Comparison of ENCODE assay signal across 1 cellular context in the genomic region with DNA sequence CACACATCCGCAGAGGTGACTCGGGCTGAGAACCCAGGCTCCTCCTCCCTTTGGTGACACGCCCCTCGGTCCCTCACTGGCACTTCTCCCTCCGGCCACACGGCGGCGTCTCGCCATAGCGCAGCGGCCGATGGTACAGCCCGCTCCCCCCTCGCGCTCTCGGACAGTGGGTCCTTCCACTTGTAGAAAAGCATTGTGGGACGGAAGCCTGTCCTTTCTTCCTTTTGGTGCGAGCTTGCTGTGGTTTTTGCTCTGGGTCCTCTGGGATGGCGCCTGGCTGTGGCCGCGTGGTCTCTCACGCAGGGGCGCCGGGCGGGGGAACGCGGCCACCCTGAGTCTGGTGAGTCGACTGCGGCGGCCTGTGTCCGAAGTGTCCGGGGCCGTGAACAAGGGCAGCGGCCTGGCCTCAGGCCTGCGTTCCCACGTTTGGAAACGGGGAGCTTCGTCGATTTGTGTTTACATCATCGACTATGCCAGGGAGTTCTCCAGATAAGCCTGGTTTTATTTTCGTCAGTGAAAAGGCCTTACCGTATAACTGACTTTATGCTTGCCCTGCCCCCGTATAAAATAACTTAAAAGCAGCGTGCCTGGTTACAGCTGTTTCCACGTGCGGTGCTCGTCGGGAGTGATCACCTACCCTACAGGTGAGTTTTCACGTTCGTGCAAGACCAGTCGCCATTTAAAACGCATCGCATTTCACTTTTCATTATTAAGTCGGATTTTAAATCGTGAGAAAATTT.
TF ChIP-seq lines count a peak whose summit lies in the region.

No MANE protein-coding gene starts in this region.

TF ChIP-seq in HepG2, 621 proteins besides CTCF, POLR2A, EP300 and RAD21 (continued from another document and continues in another):
- TF ChIP-seq, protein P1, sequence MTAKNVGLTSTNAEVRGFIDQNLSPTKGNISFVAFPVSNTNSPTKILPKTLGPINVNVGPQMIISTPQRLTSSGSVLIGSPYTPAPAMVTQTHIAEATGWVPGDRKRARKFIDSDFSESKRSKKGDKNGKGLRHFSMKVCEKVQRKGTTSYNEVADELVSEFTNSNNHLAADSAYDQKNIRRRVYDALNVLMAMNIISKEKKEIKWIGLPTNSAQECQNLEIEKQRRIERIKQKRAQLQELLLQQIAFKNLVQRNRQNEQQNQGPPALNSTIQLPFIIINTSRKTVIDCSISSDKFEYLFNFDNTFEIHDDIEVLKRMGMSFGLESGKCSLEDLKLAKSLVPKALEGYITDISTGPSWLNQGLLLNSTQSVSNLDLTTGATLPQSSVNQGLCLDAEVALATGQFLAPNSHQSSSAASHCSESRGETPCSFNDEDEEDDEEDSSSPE (CRISPR knock-in tag; IDR thresholded peaks at IDR 0.05) = peak; percentile 75
- peak; percentile 79; the same call in 1 of the 2 replicates for TF ChIP-seq SSRP1 (CRISPR knock-in tag; IDR thresholded peaks at IDR 0.05)
- TF ChIP-seq ZNF343 (CRISPR knock-in tag; IDR thresholded peaks at IDR 0.05) = 0 out of 2 replicates have a peak, but pooled peaks have one; percentile 59
- peak; percentile 62 for TF ChIP-seq ZNF232 (CRISPR knock-in tag; IDR thresholded peaks at IDR 0.05; ENCODE audit: borderline replicate concordance)
- peak; percentile 67; the same call in 1 of the 2 replicates for TF ChIP-seq ZNF296 (CRISPR knock-in tag; conservative IDR thresholded peaks at IDR 0.05)
- no peak for TF ChIP-seq ZNF780A (CRISPR knock-in tag; IDR thresholded peaks at IDR 0.05)
- TF ChIP-seq THAP11 (CRISPR knock-in tag; IDR thresholded peaks at IDR 0.05) = peak; percentile 92
- TF ChIP-seq, protein P2, sequence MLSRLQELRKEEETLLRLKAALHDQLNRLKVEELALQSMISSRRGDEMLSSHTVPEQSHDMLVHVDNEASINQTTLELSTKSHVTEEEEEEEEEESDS (CRISPR knock-in tag; IDR thresholded peaks at IDR 0.05; ENCODE audit: borderline replicate concordance) = peak; percentile 96; the same call in 1 of the 2 replicates
- TF ChIP-seq, protein P3, sequence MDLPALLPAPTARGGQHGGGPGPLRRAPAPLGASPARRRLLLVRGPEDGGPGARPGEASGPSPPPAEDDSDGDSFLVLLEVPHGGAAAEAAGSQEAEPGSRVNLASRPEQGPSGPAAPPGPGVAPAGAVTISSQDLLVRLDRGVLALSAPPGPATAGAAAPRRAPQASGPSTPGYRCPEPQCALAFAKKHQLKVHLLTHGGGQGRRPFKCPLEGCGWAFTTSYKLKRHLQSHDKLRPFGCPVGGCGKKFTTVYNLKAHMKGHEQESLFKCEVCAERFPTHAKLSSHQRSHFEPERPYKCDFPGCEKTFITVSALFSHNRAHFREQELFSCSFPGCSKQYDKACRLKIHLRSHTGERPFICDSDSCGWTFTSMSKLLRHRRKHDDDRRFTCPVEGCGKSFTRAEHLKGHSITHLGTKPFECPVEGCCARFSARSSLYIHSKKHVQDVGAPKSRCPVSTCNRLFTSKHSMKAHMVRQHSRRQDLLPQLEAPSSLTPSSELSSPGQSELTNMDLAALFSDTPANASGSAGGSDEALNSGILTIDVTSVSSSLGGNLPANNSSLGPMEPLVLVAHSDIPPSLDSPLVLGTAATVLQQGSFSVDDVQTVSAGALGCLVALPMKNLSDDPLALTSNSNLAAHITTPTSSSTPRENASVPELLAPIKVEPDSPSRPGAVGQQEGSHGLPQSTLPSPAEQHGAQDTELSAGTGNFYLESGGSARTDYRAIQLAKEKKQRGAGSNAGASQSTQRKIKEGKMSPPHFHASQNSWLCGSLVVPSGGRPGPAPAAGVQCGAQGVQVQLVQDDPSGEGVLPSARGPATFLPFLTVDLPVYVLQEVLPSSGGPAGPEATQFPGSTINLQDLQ (CRISPR knock-in tag; IDR thresholded peaks at IDR 0.05) = peak; percentile 62; the same call in 1 of the 2 replicates
- peak; percentile 90 for TF ChIP-seq MAF1 (CRISPR knock-in tag; IDR thresholded peaks at IDR 0.05; ENCODE audit: borderline replicate concordance)
- TF ChIP-seq, protein P4, sequence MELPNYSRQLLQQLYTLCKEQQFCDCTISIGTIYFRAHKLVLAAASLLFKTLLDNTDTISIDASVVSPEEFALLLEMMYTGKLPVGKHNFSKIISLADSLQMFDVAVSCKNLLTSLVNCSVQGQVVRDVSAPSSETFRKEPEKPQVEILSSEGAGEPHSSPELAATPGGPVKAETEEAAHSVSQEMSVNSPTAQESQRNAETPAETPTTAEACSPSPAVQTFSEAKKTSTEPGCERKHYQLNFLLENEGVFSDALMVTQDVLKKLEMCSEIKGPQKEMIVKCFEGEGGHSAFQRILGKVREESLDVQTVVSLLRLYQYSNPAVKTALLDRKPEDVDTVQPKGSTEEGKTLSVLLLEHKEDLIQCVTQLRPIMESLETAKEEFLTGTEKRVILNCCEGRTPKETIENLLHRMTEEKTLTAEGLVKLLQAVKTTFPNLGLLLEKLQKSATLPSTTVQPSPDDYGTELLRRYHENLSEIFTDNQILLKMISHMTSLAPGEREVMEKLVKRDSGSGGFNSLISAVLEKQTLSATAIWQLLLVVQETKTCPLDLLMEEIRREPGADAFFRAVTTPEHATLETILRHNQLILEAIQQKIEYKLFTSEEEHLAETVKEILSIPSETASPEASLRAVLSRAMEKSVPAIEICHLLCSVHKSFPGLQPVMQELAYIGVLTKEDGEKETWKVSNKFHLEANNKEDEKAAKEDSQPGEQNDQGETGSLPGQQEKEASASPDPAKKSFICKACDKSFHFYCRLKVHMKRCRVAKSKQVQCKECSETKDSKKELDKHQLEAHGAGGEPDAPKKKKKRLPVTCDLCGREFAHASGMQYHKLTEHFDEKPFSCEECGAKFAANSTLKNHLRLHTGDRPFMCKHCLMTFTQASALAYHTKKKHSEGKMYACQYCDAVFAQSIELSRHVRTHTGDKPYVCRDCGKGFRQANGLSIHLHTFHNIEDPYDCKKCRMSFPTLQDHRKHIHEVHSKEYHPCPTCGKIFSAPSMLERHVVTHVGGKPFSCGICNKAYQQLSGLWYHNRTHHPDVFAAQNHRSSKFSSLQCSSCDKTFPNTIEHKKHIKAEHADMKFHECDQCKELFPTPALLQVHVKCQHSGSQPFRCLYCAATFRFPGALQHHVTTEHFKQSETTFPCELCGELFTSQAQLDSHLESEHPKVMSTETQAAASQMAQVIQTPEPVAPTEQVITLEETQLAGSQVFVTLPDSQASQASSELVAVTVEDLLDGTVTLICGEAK (IDR thresholded peaks at IDR 0.05) = no peak
- TF ChIP-seq, protein P4 (CRISPR knock-in tag; IDR thresholded peaks at IDR 0.05) = peak; percentile 92; the same call in 1 of the 2 replicates
- TF ChIP-seq, protein P5, sequence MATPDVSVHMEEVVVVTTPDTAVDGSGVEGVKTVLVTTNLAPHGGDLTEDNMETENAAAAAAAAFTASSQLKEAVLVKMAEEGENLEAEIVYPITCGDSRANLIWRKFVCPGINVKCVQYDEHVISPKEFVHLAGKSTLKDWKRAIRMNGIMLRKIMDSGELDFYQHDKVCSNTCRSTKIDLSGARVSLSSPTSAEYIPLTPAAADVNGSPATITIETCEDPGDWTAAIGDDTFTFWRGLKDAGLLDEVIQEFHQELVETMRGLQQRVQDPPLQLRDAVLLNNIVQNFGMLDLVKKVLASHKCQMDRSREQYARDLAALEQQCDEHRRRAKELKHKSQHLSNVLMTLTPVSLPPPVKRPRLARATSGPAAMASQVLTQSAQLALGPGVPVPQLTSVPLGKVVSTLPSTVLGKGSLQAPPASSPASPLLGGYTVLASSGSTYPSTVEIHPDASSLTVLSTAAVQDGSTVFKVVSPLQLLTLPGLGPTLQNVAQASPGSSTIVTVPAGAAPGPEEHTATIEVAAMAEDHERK (CRISPR knock-in tag; IDR thresholded peaks at IDR 0.05; ENCODE audit: low read depth) = 0 out of 2 replicates have a peak, but pooled peaks have one; percentile 36
- TF ChIP-seq, protein P6, sequence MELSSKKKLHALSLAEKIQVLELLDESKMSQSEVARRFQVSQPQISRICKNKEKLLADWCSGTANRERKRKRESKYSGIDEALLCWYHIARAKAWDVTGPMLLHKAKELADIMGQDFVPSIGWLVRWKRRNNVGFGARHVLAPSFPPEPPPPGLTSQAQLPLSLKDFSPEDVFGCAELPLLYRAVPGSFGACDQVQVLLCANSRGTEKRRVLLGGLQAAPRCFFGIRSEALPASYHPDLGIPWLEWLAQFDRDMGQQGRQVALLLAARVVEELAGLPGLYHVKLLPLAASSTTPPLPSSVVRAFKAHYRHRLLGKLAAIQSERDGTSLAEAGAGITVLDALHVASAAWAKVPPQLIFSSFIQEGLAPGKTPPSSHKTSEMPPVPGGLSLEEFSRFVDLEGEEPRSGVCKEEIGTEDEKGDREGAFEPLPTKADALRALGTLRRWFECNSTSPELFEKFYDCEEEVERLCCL (CRISPR knock-in tag; IDR thresholded peaks at IDR 0.05; ENCODE audit: borderline replicate concordance) = peak; percentile 95; the same call in 1 of the 2 replicates
- peak; percentile 92 for TF ChIP-seq ASH2L (IDR thresholded peaks at IDR 0.05; ENCODE audit: insufficient read length, low read depth, low read length)
- TF ChIP-seq, protein P7, sequence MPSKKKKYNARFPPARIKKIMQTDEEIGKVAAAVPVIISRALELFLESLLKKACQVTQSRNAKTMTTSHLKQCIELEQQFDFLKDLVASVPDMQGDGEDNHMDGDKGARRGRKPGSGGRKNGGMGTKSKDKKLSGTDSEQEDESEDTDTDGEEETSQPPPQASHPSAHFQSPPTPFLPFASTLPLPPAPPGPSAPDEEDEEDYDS (CRISPR knock-in tag; IDR thresholded peaks at IDR 0.05) = peak; percentile 98
- TF ChIP-seq ZNF572 (CRISPR knock-in tag; IDR thresholded peaks at IDR 0.05) = no peak
- peak; percentile 46; the same call in 1 of the 2 replicates for TF ChIP-seq ZBTB1 (CRISPR knock-in tag; IDR thresholded peaks at IDR 0.05; ENCODE audit: borderline replicate concordance)
- TF ChIP-seq ZKSCAN1 (IDR thresholded peaks at IDR 0.05; ENCODE audit: low read length) = no peak
- TF ChIP-seq, protein P8, sequence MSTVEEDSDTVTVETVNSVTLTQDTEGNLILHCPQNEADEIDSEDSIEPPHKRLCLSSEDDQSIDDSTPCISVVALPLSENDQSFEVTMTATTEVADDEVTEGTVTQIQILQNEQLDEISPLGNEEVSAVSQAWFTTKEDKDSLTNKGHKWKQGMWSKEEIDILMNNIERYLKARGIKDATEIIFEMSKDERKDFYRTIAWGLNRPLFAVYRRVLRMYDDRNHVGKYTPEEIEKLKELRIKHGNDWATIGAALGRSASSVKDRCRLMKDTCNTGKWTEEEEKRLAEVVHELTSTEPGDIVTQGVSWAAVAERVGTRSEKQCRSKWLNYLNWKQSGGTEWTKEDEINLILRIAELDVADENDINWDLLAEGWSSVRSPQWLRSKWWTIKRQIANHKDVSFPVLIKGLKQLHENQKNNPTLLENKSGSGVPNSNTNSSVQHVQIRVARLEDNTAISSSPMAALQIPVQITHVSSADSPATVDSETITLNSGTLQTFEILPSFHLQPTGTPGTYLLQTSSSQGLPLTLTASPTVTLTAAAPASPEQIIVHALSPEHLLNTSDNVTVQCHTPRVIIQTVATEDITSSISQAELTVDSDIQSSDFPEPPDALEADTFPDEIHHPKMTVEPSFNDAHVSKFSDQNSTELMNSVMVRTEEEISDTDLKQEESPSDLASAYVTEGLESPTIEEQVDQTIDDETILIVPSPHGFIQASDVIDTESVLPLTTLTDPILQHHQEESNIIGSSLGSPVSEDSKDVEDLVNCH (CRISPR knock-in tag; IDR thresholded peaks at IDR 0.05) = 0 out of 2 replicates have a peak, but pooled peaks have one; percentile 29
- TF ChIP-seq, protein P9, sequence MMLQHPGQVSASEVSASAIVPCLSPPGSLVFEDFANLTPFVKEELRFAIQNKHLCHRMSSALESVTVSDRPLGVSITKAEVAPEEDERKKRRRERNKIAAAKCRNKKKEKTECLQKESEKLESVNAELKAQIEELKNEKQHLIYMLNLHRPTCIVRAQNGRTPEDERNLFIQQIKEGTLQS (CRISPR knock-in tag; IDR thresholded peaks at IDR 0.05) = no peak
- TF ChIP-seq TEAD3 (CRISPR knock-in tag; optimal IDR thresholded peaks at IDR 0.05; ENCODE audit: borderline replicate concordance) = peak; percentile 90
- TF ChIP-seq RBM39 (IDR thresholded peaks at IDR 0.05; ENCODE audit: low read depth, low read length, poor library complexity, severe bottlenecking) = peak; percentile 98
- peak; percentile 84; the same call in 1 of the 2 replicates for TF ChIP-seq SMAD9 (CRISPR knock-in tag; IDR thresholded peaks at IDR 0.05)
- peak; percentile 99 for TF ChIP-seq YEATS2 (CRISPR knock-in tag; IDR thresholded peaks at IDR 0.05; ENCODE audit: borderline replicate concordance)
- TF ChIP-seq, protein P10, sequence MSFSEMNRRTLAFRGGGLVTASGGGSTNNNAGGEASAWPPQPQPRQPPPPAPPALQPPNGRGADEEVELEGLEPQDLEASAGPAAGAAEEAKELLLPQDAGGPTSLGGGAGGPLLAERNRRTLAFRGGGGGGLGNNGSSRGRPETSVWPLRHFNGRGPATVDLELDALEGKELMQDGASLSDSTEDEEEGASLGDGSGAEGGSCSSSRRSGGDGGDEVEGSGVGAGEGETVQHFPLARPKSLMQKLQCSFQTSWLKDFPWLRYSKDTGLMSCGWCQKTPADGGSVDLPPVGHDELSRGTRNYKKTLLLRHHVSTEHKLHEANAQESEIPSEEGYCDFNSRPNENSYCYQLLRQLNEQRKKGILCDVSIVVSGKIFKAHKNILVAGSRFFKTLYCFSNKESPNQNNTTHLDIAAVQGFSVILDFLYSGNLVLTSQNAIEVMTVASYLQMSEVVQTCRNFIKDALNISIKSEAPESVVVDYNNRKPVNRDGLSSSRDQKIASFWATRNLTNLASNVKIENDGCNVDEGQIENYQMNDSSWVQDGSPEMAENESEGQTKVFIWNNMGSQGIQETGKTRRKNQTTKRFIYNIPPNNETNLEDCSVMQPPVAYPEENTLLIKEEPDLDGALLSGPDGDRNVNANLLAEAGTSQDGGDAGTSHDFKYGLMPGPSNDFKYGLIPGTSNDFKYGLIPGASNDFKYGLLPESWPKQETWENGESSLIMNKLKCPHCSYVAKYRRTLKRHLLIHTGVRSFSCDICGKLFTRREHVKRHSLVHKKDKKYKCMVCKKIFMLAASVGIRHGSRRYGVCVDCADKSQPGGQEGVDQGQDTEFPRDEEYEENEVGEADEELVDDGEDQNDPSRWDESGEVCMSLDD (CRISPR knock-in tag; IDR thresholded peaks at IDR 0.05; ENCODE audit: borderline replicate concordance) = 0 out of 2 replicates have a peak, but pooled peaks have one; percentile 78
